25 cellular contexts compared by ENCODE assay signal in genomic region chr9:136387217-136387616, GRCh38. TPM values are rescaled to one million over a fixed set of nuclear protein-coding genes. Genes with fewer than 3 reads are reported as not detected.
DNase-seq lines count a peak whose midpoint lies in the region; ATAC-seq, FAIRE-seq and TF ChIP-seq lines count a peak whose summit lies in the region.
"Had no signal": no experiment of that assay in that cellular context is flagged by ENCODE, and none has a peak within 500 bp of the region (broad histone marks: within the 10 kb centered on the region; RNA-seq: fewer than 3 reads in every experiment).

No MANE protein-coding gene starts in this region.

- H3K36me3 ChIP-seq in GM12878 (ENCODE audit: control insufficient read depth in 2 of 2, insufficient read depth in 2 of 2, low read length in 1 of 2), result peaks cover 14 to 32% of the 10 kb centered on the region in 2 experiments; a peak in 3 of 4 replicates
- peaks cover 60 to 90% of the 10 kb centered on the region in 2 donors for H3K36me3 ChIP-seq in neuronal stem cell (replicated peaks in 1 of 2; ENCODE audit: control insufficient read depth in 2 of 2, insufficient read depth in 2 of 2, low read length in 2 of 2)

- H3K27ac ChIP-seq in GM12878 (ENCODE audit: control insufficient read depth, insufficient read depth) (no peak overlapping the region), neuronal stem cell (replicated peaks; ENCODE audit: low read length) (no peak overlapping the region)
- H3K27ac ChIP-seq: BLaER1 had no signal

- no peak overlapping the region for H2BK15ac ChIP-seq in neuronal stem cell (ENCODE audit: low read length)

- H3K4me1 ChIP-seq in GM12878 (ENCODE audit: control insufficient read depth, insufficient read depth, low read length), result no peaks in the 10 kb centered on the region
- H3K4me1 ChIP-seq in neuronal stem cell (ENCODE audit: control insufficient read depth in 2 of 2, insufficient read depth in 1 of 2, low read depth in 1 of 2, low read length in 2 of 2), result no peaks in the 10 kb centered on the region
- H3K4me1 ChIP-seq: BE2C had no signal

- RAD21 ChIA-PET in GM12878 (lab: Charles Lee; ENCODE audit: unreplicated experiment), result no interaction called here

- no peak overlapping the region for H3K4ac ChIP-seq in neuronal stem cell (ENCODE audit: low read length)

- H3K27me3 ChIP-seq in GM12878 (replicated peaks in 1 of 2; ENCODE audit: control insufficient read depth in 2 of 2, insufficient read depth in 2 of 2, low read length in 1 of 2) (no peaks in the 10 kb centered on the region), neuronal stem cell (ENCODE audit: control insufficient read depth in 3 of 3, insufficient read depth in 3 of 3, low read depth in 1 of 3, low read length in 3 of 3) (no peaks in the 10 kb centered on the region)
- H3K27me3 ChIP-seq: BE2C, BLaER1 had no signal

- TF ChIP-seq RAD21 in GM12878 (IDR thresholded peaks at IDR 0.05; ENCODE audit: insufficient read depth, low read depth, low read length), result no peak

- no peaks in the 10 kb centered on the region for H3K79me2 ChIP-seq in GM12878 (ENCODE audit: control insufficient read depth, insufficient read depth, low read length)

- H3K4me3 ChIP-seq in GM12878 (no peak overlapping the region), neuronal stem cell (ENCODE audit: low read length in 2 of 2) (no peak overlapping the region)
- H3K4me3 ChIP-seq: BLaER1 had no signal

- H4K91ac ChIP-seq in neuronal stem cell (ENCODE audit: low read depth, low read length, poor library complexity), result no peak overlapping the region

- H4K20me1 ChIP-seq in GM12878 (ENCODE audit: control insufficient read depth, insufficient read depth), result no peaks in the 10 kb centered on the region

- no peak overlapping the region for H3K18ac ChIP-seq in neuronal stem cell (ENCODE audit: low read length)

- in situ Hi-C loops in GM12878 (cut with MboI), result no loop called here
- in situ Hi-C loops in KBM-7 (cut with MboI; ENCODE audit: low pct_unique_long_range_greater_than_20kb, low sequenced_read_pairs), result no loop called here

- no peak for DNase-seq in GM12878 (ENCODE audit: low read depth, low spot score)
- no peak for DNase-seq in endothelial cell (ENCODE audit: low spot score)
- peak; percentile 80 for DNase-seq in left lobe of liver (ENCODE audit: low spot score)
- no peak for DNase-seq in neuronal stem cell (ENCODE audit: low spot score)
- no peak for DNase-seq in KBM-7
- DNase-seq in activated CD4-positive, alpha-beta memory T cell treated with anti-CD3 and anti-CD28 coated beads, Interleukin-2, amount 10 ng/mL, durations not matched to agents 7 days and 5 days, result no peak
- no peak for DNase-seq in D721Med (ENCODE audit: insufficient read length, low spot score)
- DNase-seq: 8988T; ACHN; BE2C; C1 segment of cervical spinal cord; CD4-positive, CD25-positive, alpha-beta regulatory T cell; CD8-positive, alpha-beta memory T cell; COR-L47; DMS79 treated with DMSO at 0.1 percent for 48 hours; GF-D8 had no signal

- POLR2A ChIA-PET in GM12878 (lab: Charles Lee), result no interaction called here
- POLR2A ChIA-PET in activated CD4-positive, alpha-beta memory T cell treated with anti-CD3 and anti-CD28 coated beads, Interleukin-2, amount 10 ng/mL, durations not matched to agents 7 days and 5 days (lab: Charles Lee), result interaction anchor here (2.6 kb wide), 1 partner anchor 24 kb away, joined by 13 read pairs; the partner anchor contains the start of gene DNLZ

- no peak overlapping the region for H3K23ac ChIP-seq in neuronal stem cell (ENCODE audit: low read depth, low read length, poor library complexity)

- CTCF ChIA-PET in GM12878 (lab: Yijun Ruan, JAX), result no interaction called here
- CTCF ChIA-PET in activated CD4-positive, alpha-beta memory T cell treated with anti-CD3 and anti-CD28 coated beads, Interleukin-2, amount 10 ng/mL, durations not matched to agents 7 days and 5 days (lab: Charles Lee), result interaction anchor here (2.3 kb wide), 1 partner anchor 24 kb away, joined by 9 read pairs; no protein-coding TSS in a partner anchor

- peaks cover 3% of the 10 kb centered on the region for H3K79me1 ChIP-seq in neuronal stem cell (ENCODE audit: low read depth, low read length)

- WGBS in GM12878 (ENCODE audit: insufficient coverage, insufficient replicate concordance, low lambda C conversion rate, missing lambda C conversion rate), result over 99% methylated on average over 13 of the region's 19 CpGs
- no CpG with 5 or more reads among the region's 19 CpGs for WGBS in neuronal stem cell (ENCODE audit: extremely low coverage in 2 of 2, insufficient read length in 2 of 2, insufficient replicate concordance in 1 of 2), 2 donors

- no peak overlapping the region for H4K8ac ChIP-seq in neuronal stem cell (ENCODE audit: low read depth, low read length)

- FAIRE-seq in GM12878 (lab: Jason Lieb, UNC) (no peak), D721Med (lab: Jason Lieb, UNC) (no peak)
- FAIRE-seq: A204.1, G401.6, GM12892, GM18507, GM19239 had no signal

- no peaks in the 10 kb centered on the region for H3K4me1 Mint-ChIP-seq in endothelial cell (ENCODE audit: unreplicated experiment)
- H3K4me1 Mint-ChIP-seq in activated CD4-positive, alpha-beta memory T cell treated with anti-CD3 and anti-CD28 coated beads, Interleukin-2, amount 10 ng/mL, durations not matched to agents 7 days and 5 days, result peaks cover 20% of the 10 kb centered on the region

- H2BK5ac ChIP-seq in neuronal stem cell (ENCODE audit: low read length), result no peak overlapping the region

- TF ChIP-seq CTCF in GM12878 (IDR thresholded peaks at IDR 0.05 in 2 of 3, conservative IDR thresholded peaks at IDR 0.05 in 1 of 3; ENCODE audit: control insufficient read depth in 2 of 3, extremely low read depth in 1 of 3, insufficient read depth in 1 of 3, low read depth in 3 of 3, low read length in 3 of 3) (no peak), endothelial cell (IDR thresholded peaks at IDR 0.05; ENCODE audit: unreplicated experiment) (no peak), D721Med (IDR thresholded peaks at IDR 0.05; ENCODE audit: insufficient read depth, missing control alignments) (no peak)

- ATAC-seq in GM12878 (no peak), left lobe of liver (peak; percentile 93), GM18861 (IDR thresholded peaks at IDR 0.05; ENCODE audit: unreplicated experiment) (no peak)

- no TSS peak for BruUV-seq in GM12878 (replicated peaks; lab: Mats Ljungman, UMichigan)

- TF ChIP-seq POLR2A in GM12878 (IDR thresholded peaks at IDR 0.05; ENCODE audit: low read depth, low read length), result no peak

- H3K36me3 Mint-ChIP-seq in endothelial cell (ENCODE audit: low read depth, unreplicated experiment), result peaks cover 43% of the 10 kb centered on the region
- H3K36me3 Mint-ChIP-seq in activated CD4-positive, alpha-beta memory T cell treated with anti-CD3 and anti-CD28 coated beads, Interleukin-2, amount 10 ng/mL, durations not matched to agents 7 days and 5 days (ENCODE audit: low read depth), result peaks cover 39% of the 10 kb centered on the region

- SMC1A ChIA-PET in GM12878 (lab: Charles Lee; ENCODE audit: uncharacterized antibody, unreplicated experiment), result no interaction called here

- H3K27ac Mint-ChIP-seq in endothelial cell (ENCODE audit: unreplicated experiment), result no peak overlapping the region
- H3K27ac Mint-ChIP-seq in activated CD4-positive, alpha-beta memory T cell treated with anti-CD3 and anti-CD28 coated beads, Interleukin-2, amount 10 ng/mL, durations not matched to agents 7 days and 5 days, result no peak overlapping the region
- H3K27ac Mint-ChIP-seq: CD4-positive, CD25-positive, alpha-beta regulatory T cell; CD8-positive, alpha-beta memory T cell had no signal

- H3K4me2 ChIP-seq in GM12878 (ENCODE audit: control insufficient read depth, insufficient read depth), result no peak overlapping the region
- no peak overlapping the region for H3K4me2 ChIP-seq in neuronal stem cell (ENCODE audit: insufficient read depth, low read length, poor library complexity, severe bottlenecking)
- H3K4me2 ChIP-seq: BLaER1 had no signal

- no peak overlapping the region for H2AFZ ChIP-seq in GM12878 (ENCODE audit: control insufficient read depth, low read depth, low read length)
- no peak overlapping the region for H2AFZ ChIP-seq in neuronal stem cell (ENCODE audit: low read length)

- H3K14ac ChIP-seq in neuronal stem cell (ENCODE audit: low read length), result peak overlapping the region; percentile 56

- peaks cover 1% of the 10 kb centered on the region for H3K27me3 Mint-ChIP-seq in endothelial cell (ENCODE audit: unreplicated experiment)
- no peaks in the 10 kb centered on the region for H3K27me3 Mint-ChIP-seq in activated CD4-positive, alpha-beta memory T cell treated with anti-CD3 and anti-CD28 coated beads, Interleukin-2, amount 10 ng/mL, durations not matched to agents 7 days and 5 days
- H3K27me3 Mint-ChIP-seq: CD4-positive, alpha-beta memory T cell; CD4-positive, CD25-positive, alpha-beta regulatory T cell had no signal

- H2BK120ac ChIP-seq in neuronal stem cell (ENCODE audit: low read depth, low read length), result no peak overlapping the region

- no peak overlapping the region for H2BK12ac ChIP-seq in neuronal stem cell (ENCODE audit: low read length)

- H2AK5ac ChIP-seq in neuronal stem cell (ENCODE audit: low read depth, low read length), result no peak overlapping the region

- no peak overlapping the region for H3K9ac ChIP-seq in GM12878 (ENCODE audit: control insufficient read depth, insufficient read depth, low read length)
- no peak overlapping the region for H3K9ac ChIP-seq in neuronal stem cell (ENCODE audit: low read depth, low read length, poor library complexity)
- H3K9ac ChIP-seq: BLaER1 had no signal

- no peak for TF ChIP-seq EP300 in GM12878 (IDR thresholded peaks at IDR 0.05; ENCODE audit: borderline replicate concordance in 1 of 2, control insufficient read depth in 1 of 2, low read depth in 2 of 2, low read length in 2 of 2)

- H3K4me3 Mint-ChIP-seq in endothelial cell (ENCODE audit: unreplicated experiment), result peak overlapping the region; percentile 69
- no peak overlapping the region for H3K4me3 Mint-ChIP-seq in activated CD4-positive, alpha-beta memory T cell treated with anti-CD3 and anti-CD28 coated beads, Interleukin-2, amount 10 ng/mL, durations not matched to agents 7 days and 5 days
- H3K4me3 Mint-ChIP-seq: CD14-positive monocyte; CD4-positive, alpha-beta memory T cell; CD4-positive, CD25-positive, alpha-beta regulatory T cell; CD8-positive, alpha-beta memory T cell had no signal

- intact Hi-C loops in GM12878 (cut with micrococcal nuclease; ENCODE audit: unreplicated experiment), result no loop called here

- no peaks in the 10 kb centered on the region for H3K9me3 Mint-ChIP-seq in endothelial cell (ENCODE audit: unreplicated experiment)
- H3K9me3 Mint-ChIP-seq in activated CD4-positive, alpha-beta memory T cell treated with anti-CD3 and anti-CD28 coated beads, Interleukin-2, amount 10 ng/mL, durations not matched to agents 7 days and 5 days, result no peaks in the 10 kb centered on the region
- H3K9me3 Mint-ChIP-seq: CD14-positive monocyte; CD4-positive, alpha-beta memory T cell; CD4-positive, CD25-positive, alpha-beta regulatory T cell; CD8-positive, alpha-beta memory T cell had no signal

- no peaks in the 10 kb centered on the region for H3K9me3 ChIP-seq in GM12878 (replicated peaks; ENCODE audit: control insufficient read depth, insufficient read depth, low read length)
- no peaks in the 10 kb centered on the region for H3K9me3 ChIP-seq in neuronal stem cell (replicated peaks in 1 of 2; ENCODE audit: control insufficient read depth in 2 of 2, insufficient read depth in 1 of 2, low read depth in 1 of 2, low read length in 2 of 2)
- H3K9me3 ChIP-seq: BE2C, BLaER1 had no signal

RNA-seq across cellular contexts. Expression of gene SNAPC4, which starts 12.8 kb away (rescaled TPM):
- total RNA-seq in GM12878 (2013; cell fraction: nucleolus; rRNA removed), result 20.6 and 25.5 TPM in 2 replicates
- total RNA-seq in GM12878 (2014; rRNA removed) (7.7 and 8.8 TPM in 2 replicates), GM12878 (2014; rRNA removed; fragmentation: Illumina TruSeq; extraction: Trizol) (5.1 and 5.2 TPM in 2 replicates), GM12878 (2021) (16.4 and 19.8 TPM in 2 replicates), endothelial cell (ENCODE audit: unreplicated experiment) (13.5 TPM), left lobe of liver (7.2 TPM)
- 3.1 TPM for polyA plus RNA-seq in GM12878 (2011; ENCODE audit: low read depth)
- polyA plus RNA-seq in GM12878 (2011; rRNA removed) (2.4 and 3.5 TPM in 2 replicates), GM12878 (2014; fragmentation: Illumina TruSeq; extraction: Trizol) (7.1 and 8.7 TPM in 2 replicates), GM12878 (2014; fragmentation: Nextera tagmentation; extraction: Ambion mirVana) (under 1 TPM; 0.42 to 0.43 TPM), GM12878 (2014; rRNA removed) (16.9 and 18.1 TPM in 2 replicates), GM12878 (2016; fragmentation: Nextera tagmentation; extraction: Ambion mirVana) (1 to 10 TPM; 6.8 to 7.2 TPM)
- 3.4 and 5.5 TPM in 2 replicates for polyA plus RNA-seq in GM12878 (2011; cell fraction: cytosol; rRNA removed)
- polyA plus RNA-seq in GM12878 (2011; cell fraction: nucleus; rRNA removed), result 21.4 and 37.3 TPM in 2 replicates
- polyA plus RNA-seq in GM12878 (2012), result 8.0 and 10.3 TPM in 2 replicates
- 2.6 and 3.9 TPM in 2 replicates for polyA minus RNA-seq in GM12878 (2011; rRNA and poly(A)+ RNA removed)
- polyA minus RNA-seq in GM12878 (2011; cell fraction: cytosol; rRNA and poly(A)+ RNA removed), result 2.4 and 2.7 TPM in 2 replicates
- 4.5 and 7.1 TPM in 2 replicates for polyA minus RNA-seq in GM12878 (2011; cell fraction: nucleus; rRNA and poly(A)+ RNA removed)
- polyA plus RNA-seq in neuronal stem cell (2013, experiment 1 of 2), result 7.2 TPM
- polyA plus RNA-seq in neuronal stem cell (2013, experiment 2 of 2), result 7.1 TPM
- 1 to 10 TPM; 8.8 TPM for total RNA-seq in activated CD4-positive, alpha-beta memory T cell treated with anti-CD3 and anti-CD28 coated beads, Interleukin-2, amount 10 ng/mL, durations not matched to agents 7 days and 5 days

RNA-seq across cellular contexts. Expression of gene CARD9, which starts 13.7 kb away (rescaled TPM):
- total RNA-seq in GM12878 (2013; cell fraction: nucleolus; rRNA removed), result 35.2 and 40.5 TPM in 2 replicates
- total RNA-seq in GM12878 (2014; rRNA removed) (1.9 and 2.2 TPM in 2 replicates), GM12878 (2014; rRNA removed; fragmentation: Illumina TruSeq; extraction: Trizol) (0.55 and 0.58 TPM in 2 replicates), GM12878 (2021) (2.4 and 2.6 TPM in 2 replicates), endothelial cell (ENCODE audit: unreplicated experiment) (0.41 TPM), left lobe of liver (2.1 TPM)
- polyA plus RNA-seq in GM12878 (2011; ENCODE audit: low read depth), result 0.59 TPM
- polyA plus RNA-seq in GM12878 (2011; rRNA removed) (1.9 and 4.9 TPM in 2 replicates), GM12878 (2014; fragmentation: Illumina TruSeq; extraction: Trizol) (0.34 TPM in 1 of 2 replicates, not detected in the other), GM12878 (2014; fragmentation: Nextera tagmentation; extraction: Ambion mirVana) (under 1 TPM in 1 of 2 experiments, not detected in 1; 0.11 TPM), GM12878 (2014; rRNA removed) (1.6 and 2.1 TPM in 2 replicates), GM12878 (2016; fragmentation: Nextera tagmentation; extraction: Ambion mirVana) (1 to 10 TPM; 1.8 to 2.2 TPM)
- polyA plus RNA-seq in GM12878 (2011; cell fraction: cytosol; rRNA removed), result 5.3 and 9.1 TPM in 2 replicates
- 80.5 and 97.8 TPM in 2 replicates for polyA plus RNA-seq in GM12878 (2011; cell fraction: nucleus; rRNA removed)
- polyA plus RNA-seq in GM12878 (2012), result 2.7 and 2.9 TPM in 2 replicates
- 3.6 and 6.7 TPM in 2 replicates for polyA minus RNA-seq in GM12878 (2011; rRNA and poly(A)+ RNA removed)
- polyA minus RNA-seq in GM12878 (2011; cell fraction: cytosol; rRNA and poly(A)+ RNA removed), result 2.4 and 2.8 TPM in 2 replicates
- polyA minus RNA-seq in GM12878 (2011; cell fraction: nucleus; rRNA and poly(A)+ RNA removed), result 10.4 and 18.9 TPM in 2 replicates
- 0.14 TPM for polyA plus RNA-seq in neuronal stem cell (2013, experiment 1 of 2)
- 0.17 TPM for polyA plus RNA-seq in neuronal stem cell (2013, experiment 2 of 2)
- total RNA-seq in activated CD4-positive, alpha-beta memory T cell treated with anti-CD3 and anti-CD28 coated beads, Interleukin-2, amount 10 ng/mL, durations not matched to agents 7 days and 5 days, result 1 to 10 TPM in 1 of 2 experiments, under 1 TPM in 1; 0.55 to 1.3 TPM
- polyA plus RNA-seq: CD8-positive, alpha-beta memory T cell had no signal

RNA-seq across cellular contexts. Expression of gene ENTR1, which starts 23.2 kb away (rescaled TPM):
- total RNA-seq in GM12878 (2013; cell fraction: nucleolus; rRNA removed), result 55.0 and 60.4 TPM in 2 replicates
- total RNA-seq in GM12878 (2014; rRNA removed), result 58.4 and 61.2 TPM in 2 replicates
- total RNA-seq in GM12878 (2014; rRNA removed; fragmentation: Illumina TruSeq; extraction: Trizol), result 35.5 and 38.4 TPM in 2 replicates
- total RNA-seq in GM12878 (2021), result 75.4 and 81.7 TPM in 2 replicates
- polyA plus RNA-seq in GM12878 (2011; ENCODE audit: low read depth), result 17.1 TPM
- polyA plus RNA-seq in GM12878 (2011; rRNA removed), result 47.7 and 55.4 TPM in 2 replicates
- polyA plus RNA-seq in GM12878 (2011; cell fraction: cytosol; rRNA removed), result 41.9 and 53.8 TPM in 2 replicates
- polyA plus RNA-seq in GM12878 (2011; cell fraction: nucleus; rRNA removed), result 296 and 320 TPM in 2 replicates
- polyA plus RNA-seq in GM12878 (2012), result 32.2 and 42.4 TPM in 2 replicates
- polyA plus RNA-seq in GM12878 (2014; fragmentation: Illumina TruSeq; extraction: Trizol), result 19.0 and 43.7 TPM in 2 replicates
- polyA plus RNA-seq in GM12878 (2014; fragmentation: Nextera tagmentation; extraction: Ambion mirVana), result 10 to 100 TPM in 1 of 2 experiments, 1 to 10 TPM in 1; 8.2 to 20.4 TPM
- 96.4 and 105 TPM in 2 replicates for polyA plus RNA-seq in GM12878 (2014; rRNA removed)
- polyA plus RNA-seq in GM12878 (2016; fragmentation: Nextera tagmentation; extraction: Ambion mirVana), result 10 to 100 TPM; 10.5 to 14.9 TPM
- polyA minus RNA-seq in GM12878 (2011; rRNA and poly(A)+ RNA removed), result 15.0 and 45.6 TPM in 2 replicates
- 24.7 and 29.1 TPM in 2 replicates for polyA minus RNA-seq in GM12878 (2011; cell fraction: cytosol; rRNA and poly(A)+ RNA removed)
- 50.2 and 69.5 TPM in 2 replicates for polyA minus RNA-seq in GM12878 (2011; cell fraction: nucleus; rRNA and poly(A)+ RNA removed)
- 45.0 TPM for total RNA-seq in endothelial cell (ENCODE audit: unreplicated experiment)
- 39.5 TPM for total RNA-seq in left lobe of liver
- polyA plus RNA-seq in neuronal stem cell (2013, experiment 1 of 2), result 53.7 TPM
- 51.2 TPM for polyA plus RNA-seq in neuronal stem cell (2013, experiment 2 of 2)
- 10 to 100 TPM; 49.2 to 54.9 TPM for total RNA-seq in activated CD4-positive, alpha-beta memory T cell treated with anti-CD3 and anti-CD28 coated beads, Interleukin-2, amount 10 ng/mL, durations not matched to agents 7 days and 5 days

RNA-seq across cellular contexts. Expression of gene PMPCA, which starts 23.2 kb away (rescaled TPM):
- 64.9 and 75.3 TPM in 2 replicates for total RNA-seq in GM12878 (2013; cell fraction: nucleolus; rRNA removed)
- total RNA-seq in GM12878 (2014; rRNA removed), result 61.7 and 67.9 TPM in 2 replicates
- total RNA-seq in GM12878 (2014; rRNA removed; fragmentation: Illumina TruSeq; extraction: Trizol), result 40.8 and 47.3 TPM in 2 replicates
- 85.9 and 89.8 TPM in 2 replicates for total RNA-seq in GM12878 (2021)
- polyA plus RNA-seq in GM12878 (2011; ENCODE audit: low read depth), result 37.1 TPM
- 80.3 and 82.5 TPM in 2 replicates for polyA plus RNA-seq in GM12878 (2011; rRNA removed)
- polyA plus RNA-seq in GM12878 (2011; cell fraction: cytosol; rRNA removed), result 70.0 and 94.3 TPM in 2 replicates
- polyA plus RNA-seq in GM12878 (2011; cell fraction: nucleus; rRNA removed), result 268 and 279 TPM in 2 replicates
- polyA plus RNA-seq in GM12878 (2012), result 78.5 and 91.3 TPM in 2 replicates
- 63.1 and 69.0 TPM in 2 replicates for polyA plus RNA-seq in GM12878 (2014; fragmentation: Illumina TruSeq; extraction: Trizol)
- polyA plus RNA-seq in GM12878 (2014; fragmentation: Nextera tagmentation; extraction: Ambion mirVana), result 10 to 100 TPM in 1 of 2 experiments, 1 to 10 TPM in 1; 8.1 to 12.3 TPM
- 90.0 and 93.0 TPM in 2 replicates for polyA plus RNA-seq in GM12878 (2014; rRNA removed)
- 100 to 1,000 TPM; 123 to 137 TPM for polyA plus RNA-seq in GM12878 (2016; fragmentation: Nextera tagmentation; extraction: Ambion mirVana)
- polyA minus RNA-seq in GM12878 (2011; rRNA and poly(A)+ RNA removed), result 50.8 and 53.6 TPM in 2 replicates
- 13.8 and 16.0 TPM in 2 replicates for polyA minus RNA-seq in GM12878 (2011; cell fraction: cytosol; rRNA and poly(A)+ RNA removed)
- polyA minus RNA-seq in GM12878 (2011; cell fraction: nucleus; rRNA and poly(A)+ RNA removed), result 46.1 and 51.3 TPM in 2 replicates
- total RNA-seq in endothelial cell (ENCODE audit: unreplicated experiment), result 61.3 TPM
- total RNA-seq in left lobe of liver, result 59.3 TPM
- 37.1 TPM for polyA plus RNA-seq in neuronal stem cell (2013, experiment 1 of 2)
- 37.8 TPM for polyA plus RNA-seq in neuronal stem cell (2013, experiment 2 of 2)
- total RNA-seq in activated CD4-positive, alpha-beta memory T cell treated with anti-CD3 and anti-CD28 coated beads, Interleukin-2, amount 10 ng/mL, durations not matched to agents 7 days and 5 days, result 10 to 100 TPM; 56.6 to 62.2 TPM

RNA-seq across cellular contexts. Expression of gene DNLZ, which starts 23.7 kb away (rescaled TPM):
- total RNA-seq in GM12878 (2013; cell fraction: nucleolus; rRNA removed), result 3.0 and 4.6 TPM in 2 replicates
- total RNA-seq in GM12878 (2014; rRNA removed), result 18.1 and 29.7 TPM in 2 replicates
- total RNA-seq in GM12878 (2014; rRNA removed; fragmentation: Illumina TruSeq; extraction: Trizol), result 4.6 and 4.8 TPM in 2 replicates
- total RNA-seq in GM12878 (2021), result 23.5 and 26.1 TPM in 2 replicates
- 3.2 TPM for polyA plus RNA-seq in GM12878 (2011; ENCODE audit: low read depth)
- polyA plus RNA-seq in GM12878 (2011; rRNA removed), result 1.2 and 3.8 TPM in 2 replicates
- polyA plus RNA-seq in GM12878 (2011; cell fraction: cytosol; rRNA removed), result 5.9 and 8.6 TPM in 2 replicates
- 6.3 and 9.4 TPM in 2 replicates for polyA plus RNA-seq in GM12878 (2011; cell fraction: nucleus; rRNA removed)
- polyA plus RNA-seq in GM12878 (2012), result 7.6 and 11.2 TPM in 2 replicates
- polyA plus RNA-seq in GM12878 (2014; fragmentation: Illumina TruSeq; extraction: Trizol), result 0.66 TPM in 1 of 2 replicates, not detected in the other
- 1 to 10 TPM in 1 of 2 experiments, not detected in 1; 1.5 TPM for polyA plus RNA-seq in GM12878 (2014; fragmentation: Nextera tagmentation; extraction: Ambion mirVana)
- 23.8 and 26.3 TPM in 2 replicates for polyA plus RNA-seq in GM12878 (2014; rRNA removed)
- 10 to 100 TPM; 14.7 to 25.8 TPM for polyA plus RNA-seq in GM12878 (2016; fragmentation: Nextera tagmentation; extraction: Ambion mirVana)
- 0.29 and 0.82 TPM in 2 replicates for polyA minus RNA-seq in GM12878 (2011; rRNA and poly(A)+ RNA removed)
- 1.2 and 3.7 TPM in 2 replicates for polyA minus RNA-seq in GM12878 (2011; cell fraction: cytosol; rRNA and poly(A)+ RNA removed)
- polyA minus RNA-seq in GM12878 (2011; cell fraction: nucleus; rRNA and poly(A)+ RNA removed), result 3.3 and 7.7 TPM in 2 replicates
- 14.5 TPM for total RNA-seq in endothelial cell (ENCODE audit: unreplicated experiment)
- 13.8 TPM for total RNA-seq in left lobe of liver
- 6.7 TPM for polyA plus RNA-seq in neuronal stem cell (2013, experiment 1 of 2)
- 6.9 TPM for polyA plus RNA-seq in neuronal stem cell (2013, experiment 2 of 2)
- 10 to 100 TPM; 11.5 TPM for total RNA-seq in activated CD4-positive, alpha-beta memory T cell treated with anti-CD3 and anti-CD28 coated beads, Interleukin-2, amount 10 ng/mL, durations not matched to agents 7 days and 5 days
